ENCODE assay signal across 1 cellular context in the genomic region with DNA sequence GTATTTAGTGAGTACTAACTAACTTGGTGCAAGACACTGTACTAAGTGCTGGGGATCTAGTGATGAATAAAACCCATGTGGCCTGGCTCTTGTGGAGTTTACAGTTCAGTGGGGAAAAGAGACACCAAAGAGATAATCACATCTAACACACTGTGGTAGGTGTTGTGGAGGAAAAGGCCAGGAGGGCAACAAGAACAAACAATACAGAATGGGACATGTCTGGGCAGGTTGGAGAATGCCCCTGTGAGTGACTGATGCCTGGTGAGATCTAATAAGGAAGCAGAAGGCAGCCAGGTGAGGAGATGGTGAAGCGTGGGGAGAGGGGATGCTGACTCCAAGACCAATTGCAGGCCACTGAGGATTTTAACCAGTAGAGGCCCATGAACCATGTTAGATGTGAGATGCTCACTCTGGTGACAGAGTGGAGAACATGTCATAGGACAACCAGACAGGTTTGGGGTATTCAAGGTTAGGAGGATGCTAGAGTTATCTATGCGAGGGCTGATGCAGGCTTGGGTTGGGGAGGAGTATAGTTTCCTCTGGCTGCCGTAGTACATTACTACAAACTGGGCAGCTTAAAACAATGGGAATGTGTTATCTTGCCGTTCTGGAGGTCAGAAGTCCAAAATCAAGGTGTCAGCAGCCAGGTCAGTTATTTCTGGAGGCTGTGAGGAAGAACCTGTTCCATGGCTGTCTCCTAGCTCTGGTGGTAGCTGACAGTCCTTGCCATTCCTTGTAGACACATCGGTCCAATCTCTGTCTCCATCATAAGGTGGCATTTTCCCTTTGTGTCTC.
TF ChIP-seq lines count a peak whose summit lies in the region.

No MANE protein-coding gene starts in this region.

TF ChIP-seq in IMR-90, 13 proteins besides CTCF, POLR2A, EP300 and RAD21:
- TF ChIP-seq MAFK (IDR thresholded peaks at IDR 0.05; ENCODE audit: low read depth, low read length) (no peak), SMC3 (IDR thresholded peaks at IDR 0.05; ENCODE audit: low read depth, low read length) (no peak)
